8 cellular contexts compared by ENCODE assay signal in genomic region chrX:101931494-101932248, GRCh38. TPM values are rescaled to one million over a fixed set of nuclear protein-coding genes. Genes with fewer than 3 reads are reported as not detected.
DNase-seq lines count a peak whose midpoint lies in the region; ATAC-seq, FAIRE-seq and TF ChIP-seq lines count a peak whose summit lies in the region.

Gene ZMAT1, minus strand, starts transcription at chrX:101932027. Its CDS starts 19 bp downstream, at chrX:101932008.

- H3K27me3 ChIP-seq in BLaER1 (no peaks in the 10 kb centered on the region), lower lobe of right lung (ENCODE audit: low read depth) (no peaks in the 10 kb centered on the region)

- H3K27ac ChIP-seq in BLaER1 (peak within 1 kb of the TSS; percentile 95), lower lobe of right lung (peak within 1 kb of the TSS; percentile 96)

- H3K9ac ChIP-seq in BLaER1, result peak within 1 kb of the TSS; percentile 90

- H3K4me2 ChIP-seq in BLaER1, result peak within 1 kb of the TSS; percentile 69

- no peak for TF ChIP-seq CTCF in lower lobe of right lung (IDR thresholded peaks at IDR 0.05)

- no peaks in the 10 kb centered on the region for H4K20me1 ChIP-seq in BLaER1

- peak within 1 kb of the TSS; percentile 72 for H3K4me3 ChIP-seq in BLaER1
- H3K4me3 ChIP-seq in lower lobe of right lung, result peak within 1 kb of the TSS; percentile 62

- intact Hi-C loops in lower lobe of right lung (cut with DNase I), result no loop called here

- peak; percentile 92 for FAIRE-seq in GM19239 (lab: Jason Lieb, UNC)

- peak; percentile 35 for DNase-seq in GM19239 (ENCODE audit: insufficient read length, low spot score)
- DNase-seq in NCI-H526 (lab: John Stamatoyannopoulos, UW), result peak; percentile 84 to 91
- DNase-seq in activated CD4-positive, alpha-beta T cell treated with anti-CD3 and anti-CD28 coated beads, Interleukin-2, amount 50 U/mL, for 4 hours, result peak; percentile 94
- DNase-seq in ecto neural progenitor cell (ENCODE audit: low spot score), result peak; percentile 85
- peak; percentile 96 for DNase-seq in lower lobe of right lung
- DNase-seq in stimulated activated CD4-positive, alpha-beta T cell treated with anti-CD3 and anti-CD28 coated beads, TNF-alpha, amount 100 ng/mL, for 1 hour (ENCODE audit: low read depth in 3 of 3, low spot score in 1 of 3), result peak; percentile 82 to 87 (median 84)

- ATAC-seq in HG03457 (IDR thresholded peaks at IDR 0.05; ENCODE audit: unreplicated experiment), result peak; percentile 85
- peak; percentile 97 to 99 for ATAC-seq in lower lobe of right lung

- no peaks in the 10 kb centered on the region for H3K36me3 ChIP-seq in BLaER1
- no peaks in the 10 kb centered on the region for H3K36me3 ChIP-seq in lower lobe of right lung

- peaks cover 17% of the 10 kb centered on the region for H3K9me3 ChIP-seq in BLaER1
- H3K9me3 ChIP-seq in lower lobe of right lung, result no peaks in the 10 kb centered on the region

- H3K4me1 ChIP-seq in BLaER1 (no peaks in the 10 kb centered on the region), lower lobe of right lung (no peaks in the 10 kb centered on the region)

RNA-seq across cellular contexts. Expression of gene ZMAT1, which starts in this region (rescaled TPM):
- total RNA-seq in lower lobe of right lung, result 10.0 TPM

Comparison
In these comparisons a context has a peak if more than half of its experiments do, and no peak if none do; other contexts are left out.
1. Peak in every context shown above with its lines: DNase-seq, ATAC-seq, H3K4me3 ChIP-seq and H3K27ac ChIP-seq.
2. DNase-seq: peak in every context shown above with its lines; median percentile 96 in lower lobe of right lung; 94 in activated CD4-positive, alpha-beta T cell treated with anti-CD3 and anti-CD28 coated beads, Interleukin-2, amount 50 U/mL, for 4 hours; 88 in NCI-H526; 85 in ecto neural progenitor cell; 84 in stimulated activated CD4-positive, alpha-beta T cell treated with anti-CD3 and anti-CD28 coated beads, TNF-alpha, amount 100 ng/mL, for 1 hour; 35 in GM19239.